In the genomic region with DNA sequence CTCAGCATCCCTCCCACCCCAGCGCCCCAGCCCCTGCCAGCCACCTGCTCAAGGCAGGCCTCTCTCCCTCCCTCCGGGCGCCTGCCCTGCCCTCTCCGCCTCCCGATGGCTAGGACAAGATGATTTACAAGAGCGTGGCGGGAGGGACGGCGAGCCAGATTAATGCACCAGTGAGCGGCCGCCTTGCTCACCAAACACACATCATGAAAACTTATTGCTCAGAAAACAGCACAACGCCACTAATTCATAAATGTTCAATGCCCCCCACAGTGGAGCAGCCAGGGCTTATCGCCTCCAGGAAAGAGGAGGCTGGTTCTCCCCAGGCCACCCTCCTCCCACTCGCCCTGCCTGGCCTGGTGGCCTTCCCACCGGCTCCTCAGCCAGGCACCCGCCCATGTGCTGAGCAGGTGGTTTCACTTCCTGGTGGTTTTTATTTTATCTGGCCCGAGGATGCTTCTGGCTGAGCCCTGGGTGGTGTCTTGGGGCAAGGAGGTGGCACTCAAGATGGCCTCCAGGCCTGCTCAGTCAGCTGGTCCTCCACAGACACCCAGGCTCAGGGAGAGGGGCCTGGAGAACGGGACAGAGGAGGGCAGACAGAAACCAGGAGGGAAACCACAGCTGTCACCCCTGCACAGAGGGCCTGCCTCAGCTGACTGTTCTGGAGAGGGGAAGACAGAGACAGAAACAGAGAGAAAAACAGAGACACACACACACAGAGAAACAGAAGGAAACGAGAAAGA, we compare ENCODE assay signal across 8 cellular contexts.
A peak's percentile ranks its signal among the peaks of the same experiment; 100 is the strongest.
DNase-seq lines count a peak whose midpoint lies in the region; ATAC-seq and TF ChIP-seq lines count a peak whose summit lies in the region.

No MANE protein-coding gene starts in this region.

- H3K4me3 ChIP-seq in right atrium auricular region (no peak overlapping the region), upper lobe of left lung (no peak overlapping the region)

- H3K9me3 Mint-ChIP-seq in activated naive CD8-positive, alpha-beta T cell treated with anti-CD3 and anti-CD28 coated beads, Interleukin-2, amount 10 ng/mL, durations not matched to agents 7 days and 5 days, result no peaks in the 10 kb centered on the region

- WGBS in upper lobe of left lung, 2 donors, result 86% methylated on average over 14 to 19 of the region's 19 CpGs

- no peak for TF ChIP-seq CTCF in right atrium auricular region (IDR thresholded peaks at IDR 0.05)
- TF ChIP-seq CTCF in upper lobe of left lung (IDR thresholded peaks at IDR 0.05), result no peak

- no peak for TF ChIP-seq EP300 in upper lobe of left lung (IDR thresholded peaks at IDR 0.05)

- H3K27me3 Mint-ChIP-seq in activated naive CD8-positive, alpha-beta T cell treated with anti-CD3 and anti-CD28 coated beads, Interleukin-2, amount 10 ng/mL, durations not matched to agents 7 days and 5 days, result peaks cover 53% of the 10 kb centered on the region

- DNase-seq in Right ventricle myocardium superior (peak; percentile 58), right atrium auricular region (ENCODE audit: low spot score) (no peak), upper lobe of left lung (peak in 1 of 2 donors; percentile 40), inferior parietal cortex (ENCODE audit: extremely low spot score) (no peak)
- no peak for DNase-seq in activated naive CD8-positive, alpha-beta T cell treated with anti-CD3 and anti-CD28 coated beads, Interleukin-2, amount 10 ng/mL, durations not matched to agents 7 days and 5 days

- POLR2A ChIA-PET in activated naive CD8-positive, alpha-beta T cell treated with anti-CD3 and anti-CD28 coated beads, Interleukin-2, amount 10 ng/mL, durations not matched to agents 7 days and 5 days (lab: Charles Lee), result no interaction called here

- peaks cover 0 to 21% of the 10 kb centered on the region in 2 donors for H3K4me1 ChIP-seq in right atrium auricular region
- H3K4me1 ChIP-seq in upper lobe of left lung, result peaks cover 22 to 50% (median 36%) of the 10 kb centered on the region in 4 donors

- H3K4me3 Mint-ChIP-seq in activated naive CD8-positive, alpha-beta T cell treated with anti-CD3 and anti-CD28 coated beads, Interleukin-2, amount 10 ng/mL, durations not matched to agents 7 days and 5 days, result peak overlapping the region; percentile 63

- peak overlapping the region; percentile 48 for H3K27ac Mint-ChIP-seq in activated naive CD8-positive, alpha-beta T cell treated with anti-CD3 and anti-CD28 coated beads, Interleukin-2, amount 10 ng/mL, durations not matched to agents 7 days and 5 days

- no peaks in the 10 kb centered on the region for H3K9me3 ChIP-seq in right atrium auricular region
- no peaks in the 10 kb centered on the region for H3K9me3 ChIP-seq in upper lobe of left lung

- peaks cover 6% of the 10 kb centered on the region for H3K36me3 Mint-ChIP-seq in activated naive CD8-positive, alpha-beta T cell treated with anti-CD3 and anti-CD28 coated beads, Interleukin-2, amount 10 ng/mL, durations not matched to agents 7 days and 5 days

- H3K4me1 Mint-ChIP-seq in activated naive CD8-positive, alpha-beta T cell treated with anti-CD3 and anti-CD28 coated beads, Interleukin-2, amount 10 ng/mL, durations not matched to agents 7 days and 5 days, result peaks cover 46% of the 10 kb centered on the region

- intact Hi-C loops in Right ventricle myocardium superior (cut with DNase I), result no loop called here

- no peaks in the 10 kb centered on the region for H3K27me3 ChIP-seq in right atrium auricular region
- H3K27me3 ChIP-seq in upper lobe of left lung, result no peaks in the 10 kb centered on the region

- peak; percentile 36 for ATAC-seq in Right ventricle myocardium superior (ENCODE audit: poor library complexity)
- ATAC-seq in HG03432 (IDR thresholded peaks at IDR 0.05; ENCODE audit: unreplicated experiment), result peak; percentile 51
- no peak for ATAC-seq in activated naive CD8-positive, alpha-beta T cell treated with anti-CD3 and anti-CD28 coated beads, Interleukin-2, amount 10 ng/mL, durations not matched to agents 7 days and 5 days (ENCODE audit: low read depth)
- peak in 1 of 2 donors; percentile 35 for ATAC-seq in upper lobe of left lung (ENCODE audit: low FRiP score in 2 of 2)
- ATAC-seq in GM21737 (IDR thresholded peaks at IDR 0.05; ENCODE audit: unreplicated experiment), result no peak
- ATAC-seq in GM21447 (IDR thresholded peaks at IDR 0.05; ENCODE audit: unreplicated experiment), result no peak

- H3K27ac ChIP-seq in right atrium auricular region (no peak overlapping the region), upper lobe of left lung (peak overlapping the region in 3 of 4 donors; percentile 12 to 40 (median 14))

- peak in 1 of 4 donors; percentile 23 for TF ChIP-seq POLR2A in upper lobe of left lung (IDR thresholded peaks at IDR 0.05)

- H3K36me3 ChIP-seq in right atrium auricular region (no peaks in the 10 kb centered on the region), upper lobe of left lung (no peaks in the 10 kb centered on the region)

Comparison
In these comparisons a context has a peak if more than half of its experiments do, and no peak if none do; other contexts are left out.
1. ATAC-seq: peak in Right ventricle myocardium superior (single experiment) and HG03432 (single experiment); none in activated naive CD8-positive, alpha-beta T cell treated with anti-CD3 and anti-CD28 coated beads, Interleukin-2, amount 10 ng/mL, durations not matched to agents 7 days and 5 days (single experiment), GM21737 (single experiment) and GM21447 (single experiment).
2. H3K27ac ChIP-seq: peak in upper lobe of left lung (3 of 4); none in right atrium auricular region (0 of 2).